In the genomic region with DNA sequence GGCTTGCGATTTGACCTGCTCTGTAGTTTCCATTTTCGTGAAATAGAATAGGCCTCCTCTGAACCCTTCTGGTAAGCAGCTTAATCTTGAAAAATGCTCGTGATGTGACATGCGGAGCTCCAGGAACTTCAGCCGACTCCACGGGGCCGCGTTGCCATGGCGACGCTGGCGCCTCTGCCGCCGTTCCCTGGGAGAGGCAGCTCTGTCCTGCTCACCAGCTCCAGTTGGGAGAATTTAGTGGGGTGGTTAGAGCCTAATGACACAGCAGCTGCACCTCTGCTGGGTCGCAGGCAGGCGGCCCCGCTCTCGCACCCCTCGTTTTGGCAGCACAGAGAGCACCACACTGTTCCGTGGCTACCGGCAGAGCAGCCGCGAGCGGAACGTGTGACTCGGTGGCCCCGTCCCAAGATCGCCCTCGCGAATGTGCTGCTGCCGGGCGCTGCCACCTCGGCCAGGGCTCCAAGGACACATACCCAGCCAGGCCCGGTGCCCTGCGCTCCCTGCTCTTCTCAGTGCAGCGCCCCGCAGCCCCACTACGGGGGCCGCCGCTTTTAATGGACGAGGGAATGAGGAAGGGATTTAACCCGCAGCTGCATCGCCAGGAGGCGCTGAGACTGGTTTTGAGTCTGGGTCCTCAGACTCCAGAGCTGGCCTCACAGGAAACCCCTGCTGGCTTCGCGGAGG, we compare ENCODE assay signal across 12 cellular contexts.
DNase-seq lines count a peak whose midpoint lies in the region; TF ChIP-seq lines count a peak whose summit lies in the region.
"Had no signal": no experiment of that assay in that cellular context is flagged by ENCODE, and none has a peak within 500 bp of the region (broad histone marks: within the 10 kb centered on the region; RNA-seq: fewer than 3 reads in every experiment).

No MANE protein-coding gene starts in this region.

- peaks cover 13% of the 10 kb centered on the region for H3K27me3 Mint-ChIP-seq in glutamatergic neuron (ENCODE audit: unreplicated experiment)

- no peaks in the 10 kb centered on the region for H3K36me3 ChIP-seq in neutrophil

- TF ChIP-seq CTCF in AG09309 (IDR thresholded peaks at IDR 0.05; ENCODE audit: control insufficient read depth, insufficient read depth, low read depth, low read length, missing control alignments) (peak; percentile 5), glutamatergic neuron (IDR thresholded peaks at IDR 0.05; ENCODE audit: partially characterized antibody, unreplicated experiment) (no peak), neutrophil (IDR thresholded peaks at IDR 0.05) (no peak)

- peaks cover 5% of the 10 kb centered on the region for H3K36me3 Mint-ChIP-seq in glutamatergic neuron (ENCODE audit: unreplicated experiment)

- no peaks in the 10 kb centered on the region for H3K27me3 ChIP-seq in neutrophil

- H3K27ac Mint-ChIP-seq in glutamatergic neuron (ENCODE audit: unreplicated experiment): no peak overlapping the region

- peaks cover 14% of the 10 kb centered on the region for H3K4me1 Mint-ChIP-seq in glutamatergic neuron (ENCODE audit: low read depth, unreplicated experiment)

- peaks cover 3% of the 10 kb centered on the region for H3K9me3 Mint-ChIP-seq in glutamatergic neuron (ENCODE audit: unreplicated experiment)

- H3K27ac ChIP-seq in neutrophil: no peak overlapping the region
- H3K27ac ChIP-seq: SK-N-MC had no signal

- peak overlapping the region; percentile 42 for H3K4me3 Mint-ChIP-seq in glutamatergic neuron (ENCODE audit: unreplicated experiment)

- H3K4me1 ChIP-seq in neutrophil (ENCODE audit: control insufficient read depth in 1 of 2, insufficient read depth in 1 of 2, low read depth in 1 of 2, low read length in 1 of 2): peaks cover 42 to 59% of the 10 kb centered on the region in 2 experiments

- H3K9me3 ChIP-seq in neutrophil: no peaks in the 10 kb centered on the region

- DNase-seq in AG09309 (ENCODE audit: low read depth) (peak; percentile 54), amniotic stem cell (lab: John Stamatoyannopoulos, UW) (peak; percentile 5), glutamatergic neuron (peak; percentile 59), HUDEP-2 (lab: John Stamatoyannopoulos, UW; ENCODE audit: unreplicated experiment in 76 of 76) (no peak), activated gamma-delta T cell treated with Interleukin-2 at 50 U/mL for 16 hours (no peak)
- DNase-seq in activated T-cell treated with anti-CD3 and anti-CD28 coated beads, Interleukin-2, amount 50 U/mL, for 48 hours: no peak
- no peak for DNase-seq in NK-92 treated with Interleukin-12 subunit alpha and Interleukin-12 subunit beta, amount 100 ng/mL, for 24 hours (lab: John Stamatoyannopoulos, UW)
- DNase-seq: AML-193, NCI-H2029 had no signal

- no peak overlapping the region for H3K4me3 ChIP-seq in AG09309 (ENCODE audit: control insufficient read depth, low read depth, low read length)
- H3K4me3 ChIP-seq in neutrophil (ENCODE audit: low read depth in 1 of 2, low read length in 1 of 2): peak overlapping the region; percentile 40 to 47
- H3K4me3 ChIP-seq: GM12878, SK-N-MC had no signal

Comparison
In these comparisons a context has a peak if more than half of its experiments do, and no peak if none do; other contexts are left out.
1. DNase-seq: peak in AG09309 (single experiment), amniotic stem cell (single experiment) and glutamatergic neuron (single experiment); none in HUDEP-2 (0 of 76), activated T-cell treated with anti-CD3 and anti-CD28 coated beads, Interleukin-2, amount 50 U/mL, for 48 hours (0 of 2), activated gamma-delta T cell treated with Interleukin-2 at 50 U/mL for 16 hours (single experiment) and NK-92 treated with Interleukin-12 subunit alpha and Interleukin-12 subunit beta, amount 100 ng/mL, for 24 hours (single experiment).